Comparison of ENCODE assay signal across 20 cellular contexts in the genomic region with DNA sequence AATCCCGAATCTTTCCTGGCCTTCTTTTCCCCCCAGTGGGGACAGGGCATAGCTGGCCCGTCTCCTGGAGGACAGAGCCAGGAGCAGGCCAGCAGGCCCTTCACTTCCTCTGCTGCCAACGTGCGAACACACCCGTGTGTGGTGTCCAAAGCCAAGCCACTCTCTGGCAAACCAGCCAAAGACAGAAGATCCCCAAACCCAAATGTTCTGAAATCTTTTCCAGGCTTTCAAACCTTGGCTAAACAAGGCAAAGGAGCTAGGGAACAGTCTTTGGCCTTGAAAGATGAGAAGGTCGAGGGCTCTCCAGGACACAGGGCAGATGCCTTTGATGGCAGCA.
"Had no signal": no experiment of that assay in that cellular context is flagged by ENCODE, and none has a peak within 500 bp of the region (broad histone marks: within the 10 kb centered on the region; RNA-seq: fewer than 3 reads in every experiment).

No MANE protein-coding gene starts in this region.

- H3K27me3 ChIP-seq: gastroesophageal sphincter, left lung had no signal

- H3K4me1 Mint-ChIP-seq: brain had no signal

- H3K9me3 ChIP-seq: gastroesophageal sphincter, left lung had no signal

- ATAC-seq: activated T-cell treated with anti-CD3 and anti-CD28 coated beads, Interleukin-2, amount 50 U/mL, for 72 hours; gastroesophageal sphincter; left lung; natural killer cell treated with Interleukin-12 subunit alpha and Interleukin-12 subunit beta and Interleukin-15 and Interleukin-18, amount 100 ng/mL, for 72 hours; stimulated activated naive CD8-positive, alpha-beta T cell treated with anti-CD3 and anti-CD28 coated beads, Interleukin-15, Interleukin-2, amounts not matched to agents 100 U/mL and 50 U/mL, for 24 hours had no signal

- H3K36me3 ChIP-seq: gastroesophageal sphincter, left lung had no signal

- H3K36me3 Mint-ChIP-seq: activated naive CD8-positive, alpha-beta T cell; brain; natural killer cell treated with Interleukin-12 subunit alpha and Interleukin-12 subunit beta and Interleukin-15 and Interleukin-18, amount 100 ng/mL, for 72 hours had no signal

- H3K4me3 ChIP-seq: gastroesophageal sphincter, left lung, smooth muscle cell had no signal

- H3K9me3 Mint-ChIP-seq: activated CD4-positive, alpha-beta T cell treated with anti-CD3 and anti-CD28 coated beads, Interleukin-2, amount 10 ng/mL, durations not matched to agents 24 days and 14 days; activated T-cell treated with anti-CD3 and anti-CD28 coated beads, Interleukin-2, amount 50 U/mL, for 72 hours; brain; natural killer cell treated with Interleukin-12 subunit alpha and Interleukin-12 subunit beta and Interleukin-15 and Interleukin-18, amount 100 ng/mL, for 72 hours; T-helper 2 cell treated with Interferon-gamma antibody and Interleukin-4, amounts not matched to agents 5 μg/mL and 100 μg/mL, for 36 hours had no signal

- H3K4me2 ChIP-seq: smooth muscle cell had no signal

- H3K4me1 ChIP-seq: gastroesophageal sphincter, left lung had no signal

- H3K27me3 Mint-ChIP-seq: activated CD4-positive, alpha-beta T cell treated with anti-CD3 and anti-CD28 coated beads, Interleukin-2, amount 10 ng/mL, durations not matched to agents 24 days and 14 days; activated naive CD8-positive, alpha-beta T cell; natural killer cell treated with Interleukin-12 subunit alpha and Interleukin-12 subunit beta and Interleukin-15 and Interleukin-18, amount 100 ng/mL, for 72 hours had no signal

- H3K27ac ChIP-seq: gastroesophageal sphincter, left lung had no signal

- H3K27ac Mint-ChIP-seq: activated CD4-positive, alpha-beta T cell treated with anti-CD3 and anti-CD28 coated beads, Interleukin-2, amount 10 ng/mL, durations not matched to agents 24 days and 14 days; activated naive CD8-positive, alpha-beta T cell; activated T-cell treated with anti-CD3 and anti-CD28 coated beads, Interleukin-2, amount 50 U/mL, for 72 hours; brain; natural killer cell treated with Interleukin-12 subunit alpha and Interleukin-12 subunit beta and Interleukin-15 and Interleukin-18, amount 100 ng/mL, for 72 hours; T-helper 2 cell treated with Interferon-gamma antibody and Interleukin-4, amounts not matched to agents 5 μg/mL and 100 μg/mL, for 36 hours had no signal

- DNase-seq: activated CD4-positive, alpha-beta T cell treated with anti-CD3 and anti-CD28 coated beads, Interleukin-2, amount 10 ng/mL, durations not matched to agents 24 days and 14 days; activated CD4-positive, CD25-positive, alpha-beta regulatory T cell; activated CD8-positive, alpha-beta memory T cell treated with anti-CD3 and anti-CD28 coated beads, Interleukin-2, amount 50 U/mL, for 48 hours; activated gamma-delta T cell treated with Interleukin-2 at 50 U/mL for 16 hours; activated T-cell treated with anti-CD3 and anti-CD28 coated beads, Interleukin-2, amount 50 U/mL, for 72 hours; amygdala; cerebellar nuclear complex; left lung; mesendoderm; occipital lobe; stimulated activated CD4-positive, alpha-beta T cell treated with anti-CD3 and anti-CD28 coated beads, Interleukin-4, amount 100 ng/mL, for 4 hours; stimulated activated CD8-positive, alpha-beta memory T cell treated with anti-CD3 and anti-CD28 coated beads, Interleukin-4, amount 100 ng/mL, for 48 hours; stimulated activated naive CD8-positive, alpha-beta T cell treated with anti-CD3 and anti-CD28 coated beads, Interleukin-15, Interleukin-2, amounts not matched to agents 100 U/mL and 50 U/mL, for 24 hours; SW 1271 had no signal

- H3K4me3 Mint-ChIP-seq: activated CD4-positive, alpha-beta T cell treated with anti-CD3 and anti-CD28 coated beads, Interleukin-2, amount 10 ng/mL, durations not matched to agents 24 days and 14 days; activated naive CD8-positive, alpha-beta T cell; activated T-cell treated with anti-CD3 and anti-CD28 coated beads, Interleukin-2, amount 50 U/mL, for 72 hours; brain; natural killer cell treated with Interleukin-12 subunit alpha and Interleukin-12 subunit beta and Interleukin-15 and Interleukin-18, amount 100 ng/mL, for 72 hours; T-helper 2 cell treated with Interferon-gamma antibody and Interleukin-4, amounts not matched to agents 5 μg/mL and 100 μg/mL, for 36 hours had no signal
